ENCODE assay signal across 13 cellular contexts in genomic region chr17:55275894-55276804, GRCh38. TPM values are rescaled to one million over a fixed set of nuclear protein-coding genes. Genes with fewer than 3 reads are reported as not detected.
A peak's percentile ranks its signal among the peaks of the same experiment; 100 is the strongest.
DNase-seq lines count a peak whose midpoint lies in the region; ATAC-seq and TF ChIP-seq lines count a peak whose summit lies in the region.
"Had no signal": no experiment of that assay in that cellular context is flagged by ENCODE, and none has a peak within 500 bp of the region (broad histone marks: within the 10 kb centered on the region; RNA-seq: fewer than 3 reads in every experiment).

No MANE protein-coding gene starts in this region.

- H3K27me3 ChIP-seq in esophagus squamous epithelium (no peaks in the 10 kb centered on the region), psoas muscle (ENCODE audit: insufficient read depth in 3 of 3, low read length in 2 of 3) (no peaks in the 10 kb centered on the region), brain microvascular endothelial cell (replicated peaks) (no peaks in the 10 kb centered on the region)

- in situ Hi-C loops in SK-MEL-5 (cut with HindIII; ENCODE audit: low pct_unique_long_range_greater_than_20kb, low sequenced_read_pairs) (no loop called here), brain microvascular endothelial cell (cut with HindIII; ENCODE audit: low pct_ligation_motif_present, low sequenced_read_pairs) (no loop called here)

- peak; percentile 63 to 82 (median 72) for ATAC-seq in psoas muscle
- ATAC-seq: natural killer cell treated with Interleukin-12 subunit alpha and Interleukin-12 subunit beta and Interleukin-15 and Interleukin-18, amount 100 ng/mL, for 72 hours; Panc1 had no signal

- BruUV-seq in Calu3 (replicated peaks; lab: Mats Ljungman, UMichigan) = no TSS peak

- H3K36me3 ChIP-seq in esophagus squamous epithelium = peaks cover 0 to 33% (median 5%) of the 10 kb centered on the region in 3 donors
- no peaks in the 10 kb centered on the region for H3K36me3 ChIP-seq in psoas muscle (ENCODE audit: insufficient read depth in 1 of 2, low read depth in 1 of 2)
- no peaks in the 10 kb centered on the region for H3K36me3 ChIP-seq in brain microvascular endothelial cell (replicated peaks)

- TF ChIP-seq CTCF in Calu3 (IDR thresholded peaks at IDR 0.05; ENCODE audit: unreplicated experiment) (no peak), esophagus squamous epithelium (IDR thresholded peaks at IDR 0.05) (peak in 1 of 6 experiments; percentile 17), psoas muscle (IDR thresholded peaks at IDR 0.05) (no peak), brain microvascular endothelial cell (IDR thresholded peaks at IDR 0.05; ENCODE audit: low read depth, low read length, missing control alignments) (no peak)

- H3K9me3 ChIP-seq in esophagus squamous epithelium (no peaks in the 10 kb centered on the region), psoas muscle (no peaks in the 10 kb centered on the region)

- CTCF ChIA-PET in Calu3 (lab: Charles Lee) = no interaction called here

- no peak overlapping the region for H3K4me3 Mint-ChIP-seq in Calu3 (ENCODE audit: low read depth, unreplicated experiment)
- H3K4me3 Mint-ChIP-seq: activated naive CD4-positive, alpha-beta T cell treated with anti-CD3 and anti-CD28 coated beads, Interleukin-2, amount 50 U/mL, for 24 hours; natural killer cell treated with Interleukin-12 subunit alpha and Interleukin-12 subunit beta and Interleukin-15 and Interleukin-18, amount 100 ng/mL, for 72 hours had no signal

- WGBS in esophagus squamous epithelium, 2 donors = 44 to 56% methylated on average over 7 of the region's 7 CpGs
- 69 to 85% (median 76%) methylated on average over 7 of the region's 7 CpGs for WGBS in psoas muscle, 3 donors

- H3K4me1 ChIP-seq in esophagus squamous epithelium (peaks cover 9 to 96% (median 65%) of the 10 kb centered on the region in 3 donors), psoas muscle (peaks cover 19% of the 10 kb centered on the region)

- H3K27me3 Mint-ChIP-seq in Calu3 (ENCODE audit: unreplicated experiment) = no peaks in the 10 kb centered on the region

- TF ChIP-seq POLR2A in esophagus squamous epithelium (IDR thresholded peaks at IDR 0.05) = no peak

- H3K4me3 ChIP-seq in esophagus squamous epithelium = no peak overlapping the region
- no peak overlapping the region for H3K4me3 ChIP-seq in psoas muscle
- no peak overlapping the region for H3K4me3 ChIP-seq in brain microvascular endothelial cell (ENCODE audit: low read depth, low read length)

- no peaks in the 10 kb centered on the region for H3K9me3 Mint-ChIP-seq in Calu3 (ENCODE audit: low read depth, unreplicated experiment)
- H3K9me3 Mint-ChIP-seq: activated naive CD4-positive, alpha-beta T cell treated with anti-CD3 and anti-CD28 coated beads, Interleukin-2, amount 50 U/mL, for 24 hours; natural killer cell treated with Interleukin-12 subunit alpha and Interleukin-12 subunit beta and Interleukin-15 and Interleukin-18, amount 100 ng/mL, for 72 hours had no signal

- no peak for DNase-seq in Calu3
- peak; percentile 24 for DNase-seq in SK-MEL-5 (ENCODE audit: low read depth, low spot score)
- DNase-seq in esophagus squamous epithelium (lab: John Stamatoyannopoulos, UW) = no peak
- DNase-seq in psoas muscle = no peak
- no peak for DNase-seq in brain microvascular endothelial cell
- no peak for DNase-seq in epidermal melanocyte (ENCODE audit: insufficient read length, low spot score)
- DNase-seq in HT-29 (ENCODE audit: low spot score) = no peak
- DNase-seq in MV-4-11 (lab: John Stamatoyannopoulos, UW) = no peak
- DNase-seq: kidney, NCI-H510A treated with DMSO at 0.1 percent for 48 hours had no signal

- H3K4me1 Mint-ChIP-seq in Calu3 (ENCODE audit: low read depth, unreplicated experiment) = peaks cover 45% of the 10 kb centered on the region
- H3K4me1 Mint-ChIP-seq: activated naive CD4-positive, alpha-beta T cell treated with anti-CD3 and anti-CD28 coated beads, Interleukin-2, amount 50 U/mL, for 24 hours had no signal

- peak overlapping the region; percentile 19 for H3K27ac Mint-ChIP-seq in Calu3 (ENCODE audit: unreplicated experiment)
- H3K27ac Mint-ChIP-seq: activated naive CD4-positive, alpha-beta T cell treated with anti-CD3 and anti-CD28 coated beads, Interleukin-2, amount 50 U/mL, for 24 hours; natural killer cell treated with Interleukin-12 subunit alpha and Interleukin-12 subunit beta and Interleukin-15 and Interleukin-18, amount 100 ng/mL, for 72 hours had no signal

- peak overlapping the region; percentile 25 to 87 (median 80) for H3K27ac ChIP-seq in esophagus squamous epithelium
- peak overlapping the region; percentile 38 for H3K27ac ChIP-seq in psoas muscle
- H3K27ac ChIP-seq in brain microvascular endothelial cell = no peak overlapping the region

- intact Hi-C loops in Calu3 (cut with micrococcal nuclease; ENCODE audit: unreplicated experiment) (no loop called here), esophagus squamous epithelium (cut with DNase I) (no loop called here), psoas muscle (cut with DNase I) (no loop called here)

- H3K36me3 Mint-ChIP-seq in Calu3 (ENCODE audit: insufficient read depth, unreplicated experiment) = peaks cover 5% of the 10 kb centered on the region
- H3K36me3 Mint-ChIP-seq: activated naive CD4-positive, alpha-beta T cell treated with anti-CD3 and anti-CD28 coated beads, Interleukin-2, amount 50 U/mL, for 24 hours; natural killer cell treated with Interleukin-12 subunit alpha and Interleukin-12 subunit beta and Interleukin-15 and Interleukin-18, amount 100 ng/mL, for 72 hours had no signal

RNA-seq across cellular contexts. Expression of gene HLF, which starts 11.4 kb away (rescaled TPM):
- total RNA-seq in Calu3 (2022) = 1.3 and 3.3 TPM in 2 replicates
- total RNA-seq in SK-MEL-5 (2014; rRNA removed; shearing (Covaris generic)) = 0.24 and 1.8 TPM in 2 replicates
- 0.31 and 0.91 TPM in 2 replicates for polyA plus RNA-seq in SK-MEL-5 (2015; cell fraction: cytosol; rRNA removed)
- 0.59 and 2.1 TPM in 2 replicates for polyA plus RNA-seq in SK-MEL-5 (2015; cell fraction: nucleus; rRNA removed)
- total RNA-seq in esophagus squamous epithelium = 10 to 100 TPM in 3 of 4 donors, 1 to 10 TPM in 1; 7.7 to 55.1 (median 22.8) TPM
- total RNA-seq in psoas muscle = 1 to 10 TPM; 3.7 to 5.0 (median 4.4) TPM
- 1 to 10 TPM in 2 of 3 donors, under 1 TPM in 1; 0.59 to 3.0 (median 1.6) TPM for polyA plus RNA-seq in psoas muscle
- total RNA-seq in HT-29 (2014; rRNA removed; shearing (Covaris generic)) = 0.05 and 0.08 TPM in 2 replicates
